ENCODE assay signal across 23 cellular contexts in the genomic region with DNA sequence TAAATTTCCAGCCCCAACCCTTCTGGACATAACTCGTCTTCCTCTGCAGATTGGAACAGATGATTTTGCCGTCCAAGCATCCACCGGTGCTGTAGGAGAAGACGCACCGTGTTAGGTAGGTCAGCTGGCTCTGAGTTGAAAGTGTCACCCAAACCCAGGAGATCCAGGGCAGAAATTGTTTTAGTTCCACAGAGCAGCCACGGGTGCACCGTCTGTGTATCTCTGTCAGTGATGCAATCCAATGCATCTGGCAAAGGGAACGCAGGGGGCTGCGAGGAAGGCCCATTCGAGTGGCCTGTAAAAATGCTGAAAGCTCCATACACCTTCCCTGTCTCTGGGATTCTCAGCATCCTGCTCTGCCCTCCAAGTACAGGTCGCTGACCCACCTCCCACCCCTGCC. TPM values are rescaled to one million over a fixed set of nuclear protein-coding genes. Genes with fewer than 3 reads are reported as not detected.
DNase-seq lines count a peak whose midpoint lies in the region; ATAC-seq, FAIRE-seq and TF ChIP-seq lines count a peak whose summit lies in the region.
"Had no signal": no experiment of that assay in that cellular context is flagged by ENCODE, and none has a peak within 500 bp of the region (broad histone marks: within the 10 kb centered on the region; RNA-seq: fewer than 3 reads in every experiment).

No MANE protein-coding gene starts in this region.

- DNase-seq in activated CD8-positive, alpha-beta memory T cell treated with anti-CD3 and anti-CD28 coated beads for 24 hours = peak; percentile 7
- DNase-seq in activated CD8-positive, alpha-beta memory T cell treated with anti-CD3 and anti-CD28 coated beads, Interleukin-2, amount 50 U/mL, for 4 hours = no peak
- no peak for DNase-seq in H1 (ENCODE audit: low read depth in 1 of 2, low spot score in 2 of 2)
- DNase-seq in neuronal stem cell (ENCODE audit: low spot score) = no peak
- no peak for DNase-seq in stimulated activated CD8-positive, alpha-beta memory T cell treated with anti-CD3 and anti-CD28 coated beads, Interleukin-4, amount 100 ng/mL, for 48 hours
- no peak for DNase-seq in transverse colon
- DNase-seq: 8988T; C1 segment of cervical spinal cord; Calu3; CD4-positive, alpha-beta memory T cell; COR-L47; DMS53; DMS79 treated with DMSO at 0.1 percent for 48 hours; GF-D8; GOT3; H7 had no signal

- H3K79me2 ChIP-seq in H1 (ENCODE audit: control insufficient read depth in 1 of 2, insufficient read depth in 2 of 2, low read length in 2 of 2) = no peaks in the 10 kb centered on the region

- H3K9me3 ChIP-seq in H1 (ENCODE audit: insufficient read depth in 2 of 2, low read depth in 1 of 2, low read length in 1 of 2) (peaks cover 2 to 5% of the 10 kb centered on the region in 2 experiments; a peak in 1 of 4 replicates), neuronal stem cell (replicated peaks in 1 of 2; ENCODE audit: control insufficient read depth in 2 of 2, insufficient read depth in 1 of 2, low read depth in 1 of 2, low read length in 2 of 2) (peaks cover 0 to 2% of the 10 kb centered on the region in 2 donors), transverse colon (no peaks in the 10 kb centered on the region)

- POLR2A ChIA-PET in H1 (lab: Charles Lee; ENCODE audit: partially characterized antibody) = no interaction called here

- no peak overlapping the region for H2BK12ac ChIP-seq in H1 (ENCODE audit: low read depth, low read length)
- H2BK12ac ChIP-seq in neuronal stem cell (ENCODE audit: low read length) = no peak overlapping the region

- H3K4me3 ChIP-seq in H1 (ENCODE audit: extremely low read depth in 1 of 4, insufficient read depth in 2 of 4, low read depth in 3 of 4, low read length in 4 of 4) (no peak overlapping the region), neuronal stem cell (ENCODE audit: low read length in 2 of 2) (no peak overlapping the region), transverse colon (no peak overlapping the region)

- H2BK120ac ChIP-seq in H1 (replicated peaks; ENCODE audit: low read depth, low read length) (no peak overlapping the region), neuronal stem cell (ENCODE audit: low read depth, low read length) (no peak overlapping the region)

- TF ChIP-seq EP300 in H1 (IDR thresholded peaks at IDR 0.05; ENCODE audit: borderline replicate concordance in 1 of 2, low read depth in 2 of 2, low read length in 2 of 2) (no peak), transverse colon (IDR thresholded peaks at IDR 0.05; ENCODE audit: low read depth) (no peak)

- H3K27ac ChIP-seq in H1 (ENCODE audit: low read depth, low read length) (no peak overlapping the region), neuronal stem cell (replicated peaks; ENCODE audit: low read length) (no peak overlapping the region), transverse colon (no peak overlapping the region)

- no peak overlapping the region for H2BK20ac ChIP-seq in H1 (ENCODE audit: low read length)

- no peak overlapping the region for H2BK5ac ChIP-seq in H1 (ENCODE audit: low read depth, low read length)
- no peak overlapping the region for H2BK5ac ChIP-seq in neuronal stem cell (ENCODE audit: low read length)

- no peak overlapping the region for H3K4ac ChIP-seq in H1 (replicated peaks; ENCODE audit: insufficient read length, low read depth, low read length)
- H3K4ac ChIP-seq in neuronal stem cell (ENCODE audit: low read length) = no peak overlapping the region

- no peak overlapping the region; the same call in 1 of the 2 replicates for H2AFZ ChIP-seq in H1 (ENCODE audit: low read length)
- H2AFZ ChIP-seq in neuronal stem cell (ENCODE audit: low read length) = no peak overlapping the region

- H3K79me1 ChIP-seq in H1 (ENCODE audit: low read depth, low read length) (no peaks in the 10 kb centered on the region), neuronal stem cell (ENCODE audit: low read depth, low read length) (no peaks in the 10 kb centered on the region)

- H3K4me2 ChIP-seq in H1 (ENCODE audit: insufficient read depth in 1 of 2, low read depth in 2 of 2, low read length in 2 of 2) (no peak overlapping the region), neuronal stem cell (ENCODE audit: insufficient read depth, low read length, poor library complexity, severe bottlenecking) (no peak overlapping the region)

- no peak for TF ChIP-seq RAD21 in H1 (IDR thresholded peaks at IDR 0.05 in 1 of 2, conservative IDR thresholded peaks at IDR 0.05 in 1 of 2; ENCODE audit: low read depth in 2 of 2, low read length in 2 of 2)

- intact Hi-C loops in transverse colon (cut with DNase I; ENCODE audit: low total_unique reads) = no loop called here

- H3K9ac ChIP-seq in H1 (replicated peaks in 1 of 4; ENCODE audit: extremely low read depth in 1 of 4, low read depth in 3 of 4, low read length in 3 of 4) = no peak overlapping the region
- no peak overlapping the region for H3K9ac ChIP-seq in neuronal stem cell (ENCODE audit: low read depth, low read length, poor library complexity)

- no peak overlapping the region for H4K5ac ChIP-seq in H1 (ENCODE audit: insufficient read length, low read depth, low read length)

- H3K14ac ChIP-seq in H1 (ENCODE audit: insufficient read length) (no peak overlapping the region), neuronal stem cell (ENCODE audit: low read length) (no peak overlapping the region)

- ATAC-seq in GM21723 (IDR thresholded peaks at IDR 0.05; ENCODE audit: unreplicated experiment) = no peak
- ATAC-seq: HCT116 had no signal

- 90% methylated on average over 8 of the region's 11 CpGs; no CpG with 5 or more reads in 1 of the 2 experiments for WGBS in H1 (ENCODE audit: extremely low coverage in 1 of 2, insufficient coverage in 1 of 2, insufficient read length in 1 of 2, insufficient replicate concordance in 2 of 2, low coverage in 1 of 2, low lambda C conversion rate in 2 of 2, missing lambda C conversion rate in 1 of 2), 2 experiments
- no CpG with 5 or more reads among the region's 11 CpGs for WGBS in neuronal stem cell (ENCODE audit: extremely low coverage in 2 of 2, insufficient read length in 2 of 2, insufficient replicate concordance in 1 of 2), 2 donors
- WGBS in transverse colon (ENCODE audit: low coverage in 1 of 2), 2 donors = 66 to 68% methylated on average over 4 to 11 of the region's 11 CpGs

- TF ChIP-seq CTCF in H1 (IDR thresholded peaks at IDR 0.05; ENCODE audit: control extremely low read depth in 1 of 3, insufficient read depth in 1 of 3, low read depth in 1 of 3, low read length in 3 of 3) (no peak), transverse colon (IDR thresholded peaks at IDR 0.05) (no peak)

- H3K36me3 ChIP-seq in H1 (ENCODE audit: control insufficient read depth in 2 of 4, insufficient read depth in 4 of 4, low read length in 3 of 4) (no peaks in the 10 kb centered on the region), neuronal stem cell (replicated peaks in 1 of 2; ENCODE audit: control insufficient read depth in 2 of 2, insufficient read depth in 2 of 2, low read length in 2 of 2) (no peaks in the 10 kb centered on the region), transverse colon (no peaks in the 10 kb centered on the region)

- no peak overlapping the region for H2AK5ac ChIP-seq in H1 (ENCODE audit: low read depth, low read length)
- H2AK5ac ChIP-seq in neuronal stem cell (ENCODE audit: low read depth, low read length) = no peak overlapping the region

- H3K18ac ChIP-seq in H1 (ENCODE audit: extremely low read depth, low read length) (peak overlapping the region; percentile 19; the same call in 1 of the 2 replicates), neuronal stem cell (ENCODE audit: low read length) (peak overlapping the region; percentile 80)

- no peaks in the 10 kb centered on the region for H4K20me1 ChIP-seq in H1 (replicated peaks in 1 of 2; ENCODE audit: control insufficient read depth in 1 of 2, insufficient read depth in 2 of 2, low read length in 2 of 2)

- no peak overlapping the region for H3K56ac ChIP-seq in H1 (replicated peaks; ENCODE audit: insufficient read length, low read depth, low read length)

- CTCF ChIA-PET in H1 (lab: Charles Lee; ENCODE audit: partially characterized antibody) = no interaction called here

- H3K4me1 ChIP-seq in H1 (replicated peaks in 1 of 4; ENCODE audit: control insufficient read depth in 3 of 4, insufficient read depth in 4 of 4, low read length in 3 of 4) (peaks cover 0 to 3% (median under 1%) of the 10 kb centered on the region in 4 experiments; a peak in 2 of 7 replicates), neuronal stem cell (ENCODE audit: control insufficient read depth in 2 of 2, insufficient read depth in 1 of 2, low read depth in 1 of 2, low read length in 2 of 2) (no peaks in the 10 kb centered on the region), transverse colon (no peaks in the 10 kb centered on the region)

- FAIRE-seq in H1 (lab: Jason Lieb, UNC) = no peak
- FAIRE-seq: GM12891, GM18507 had no signal

- no peak for TF ChIP-seq POLR2A in H1 (IDR thresholded peaks at IDR 0.05; ENCODE audit: control extremely low read depth in 1 of 2, low read depth in 2 of 2, low read length in 2 of 2)
- no peak for TF ChIP-seq POLR2A in transverse colon (IDR thresholded peaks at IDR 0.05)

- H3K23ac ChIP-seq in H1 (ENCODE audit: insufficient read length) (no peak overlapping the region), neuronal stem cell (ENCODE audit: low read depth, low read length, poor library complexity) (no peak overlapping the region)

- no peaks in the 10 kb centered on the region; the same call in 1 of the 2 replicates for H3K23me2 ChIP-seq in H1 (ENCODE audit: low read depth, low read length)

- in situ Hi-C loops in transverse colon (cut with MboI; ENCODE audit: low pct_ligation_motif_present in 1 of 4, low pct_unique_long_range_greater_than_20kb in 1 of 4, low sequenced_read_pairs in 3 of 4) = no loop called here

- H2BK15ac ChIP-seq in H1 (ENCODE audit: low read length) = no peak overlapping the region
- no peak overlapping the region for H2BK15ac ChIP-seq in neuronal stem cell (ENCODE audit: low read length)

- H4K91ac ChIP-seq in H1 (replicated peaks; ENCODE audit: insufficient read length, low read length) (no peak overlapping the region), neuronal stem cell (ENCODE audit: low read depth, low read length, poor library complexity) (no peak overlapping the region)

- 0 out of 2 replicates have a peak overlapping the region, but pooled peaks have one; percentile 37 for H4K8ac ChIP-seq in H1 (ENCODE audit: extremely low read depth, insufficient read depth, low read length)
- no peak overlapping the region for H4K8ac ChIP-seq in neuronal stem cell (ENCODE audit: low read depth, low read length)

- H3K27me3 ChIP-seq in H1 (replicated peaks in 1 of 4; ENCODE audit: control insufficient read depth in 3 of 4, extremely low read depth in 1 of 4, insufficient read depth in 3 of 4, low read length in 3 of 4) (no peaks in the 10 kb centered on the region), neuronal stem cell (ENCODE audit: control insufficient read depth in 3 of 3, insufficient read depth in 3 of 3, low read depth in 1 of 3, low read length in 3 of 3) (no peaks in the 10 kb centered on the region), transverse colon (no peaks in the 10 kb centered on the region)

RNA-seq across cellular contexts. Expression of gene SHOX, which starts 39.9 kb away (rescaled TPM):
- 0.15 TPM in 1 of 2 replicates, not detected in the other for total RNA-seq in H1 (2021; fragmentation: NEBNext Ultra II Directional; extraction: Animal tissue kit (Norgen Biotek cat#: 25700))
- 0.05 and 0.06 TPM in 2 replicates for polyA plus RNA-seq in H1 (2011; rRNA removed)
- 0.12 TPM for polyA plus RNA-seq in H1 (2011; cell fraction: cytosol; rRNA removed)
- 0.16 TPM for polyA plus RNA-seq in H1 (2011; cell fraction: nucleus; rRNA removed)
- 0.06 to 0.09 TPM in 2 of 4 replicates, not detected in the others for polyA plus RNA-seq in H1 (2012, experiment 1 of 2)
- not detected for polyA plus RNA-seq in H1 (2012, experiment 2 of 2)
- polyA plus RNA-seq in H1 (2013, experiment 1 of 2) = 0.02 TPM
- polyA plus RNA-seq in H1 (2013, experiment 2 of 2) = not detected
- polyA minus RNA-seq in H1 (2011; rRNA and poly(A)+ RNA removed) = 0.05 TPM in 1 of 2 replicates, not detected in the other
- not detected for polyA minus RNA-seq in H1 (2011; cell fraction: cytosol; rRNA and poly(A)+ RNA removed)
- polyA minus RNA-seq in H1 (2011; cell fraction: nucleus; rRNA and poly(A)+ RNA removed) = not detected
- polyA plus RNA-seq in neuronal stem cell (2013, experiment 1 of 2) = not detected
- polyA plus RNA-seq in neuronal stem cell (2013, experiment 2 of 2) = not detected
- total RNA-seq in transverse colon = 1 to 10 TPM in 1 of 4 donors, under 1 TPM in 2, not detected in 1; 0.14 to 2.6 (median 0.16) TPM
- total RNA-seq: A673; Calu3; CD4-positive, alpha-beta memory T cell; Daoy; G401; H7 had no signal
- polyA plus RNA-seq: CD4-positive, alpha-beta memory T cell had no signal
